1 cellular context compared by ENCODE assay signal in the genomic region with DNA sequence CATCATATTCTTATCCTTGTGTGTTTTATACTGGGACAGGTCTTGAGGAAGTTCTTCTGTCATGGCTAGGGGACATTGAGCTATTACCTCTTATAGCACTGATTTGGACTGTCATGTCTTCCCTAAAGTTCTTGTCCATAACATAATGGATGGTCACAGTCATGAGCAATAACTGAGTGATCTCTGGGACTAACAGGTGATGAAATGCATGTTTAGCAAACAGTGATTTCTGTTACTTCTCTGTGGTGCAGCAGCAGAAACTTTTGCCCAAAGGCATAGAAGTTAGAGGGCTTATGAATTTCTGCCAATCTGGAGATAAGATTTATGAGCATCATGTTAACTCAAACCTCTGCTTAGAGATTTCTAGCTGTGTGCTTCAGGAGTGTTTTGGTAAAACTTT.
TF ChIP-seq lines count a peak whose summit lies in the region.

No MANE protein-coding gene starts in this region.

TF ChIP-seq in IMR-90, 13 proteins besides CTCF, POLR2A, EP300 and RAD21 (continued from another document):
- TF ChIP-seq, protein P1, sequence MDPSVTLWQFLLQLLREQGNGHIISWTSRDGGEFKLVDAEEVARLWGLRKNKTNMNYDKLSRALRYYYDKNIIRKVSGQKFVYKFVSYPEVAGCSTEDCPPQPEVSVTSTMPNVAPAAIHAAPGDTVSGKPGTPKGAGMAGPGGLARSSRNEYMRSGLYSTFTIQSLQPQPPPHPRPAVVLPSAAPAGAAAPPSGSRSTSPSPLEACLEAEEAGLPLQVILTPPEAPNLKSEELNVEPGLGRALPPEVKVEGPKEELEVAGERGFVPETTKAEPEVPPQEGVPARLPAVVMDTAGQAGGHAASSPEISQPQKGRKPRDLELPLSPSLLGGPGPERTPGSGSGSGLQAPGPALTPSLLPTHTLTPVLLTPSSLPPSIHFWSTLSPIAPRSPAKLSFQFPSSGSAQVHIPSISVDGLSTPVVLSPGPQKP (IDR thresholded peaks at IDR 0.05; ENCODE audit: borderline replicate concordance, low read depth, low read length) = no peak
- TF ChIP-seq MAZ (IDR thresholded peaks at IDR 0.05; ENCODE audit: borderline replicate concordance, low read depth, low read length) (no peak), CEBPB (IDR thresholded peaks at IDR 0.05; ENCODE audit: low read depth, low read length) (no peak), SMC3 (IDR thresholded peaks at IDR 0.05; ENCODE audit: low read depth, low read length) (no peak), FOS (IDR thresholded peaks at IDR 0.05; ENCODE audit: low read depth, low read length) (no peak), MAFK (IDR thresholded peaks at IDR 0.05; ENCODE audit: low read depth, low read length) (no peak), BHLHE40 (IDR thresholded peaks at IDR 0.05; ENCODE audit: low read depth, low read length) (no peak), RCOR1 (IDR thresholded peaks at IDR 0.05; ENCODE audit: insufficient replicate concordance, low read length) (no peak), NFE2L2 (IDR thresholded peaks at IDR 0.05; ENCODE audit: low read depth, low read length) (no peak), RFX5 (IDR thresholded peaks at IDR 0.05; ENCODE audit: low read depth, low read length) (no peak)
- TF ChIP-seq, protein P2, sequence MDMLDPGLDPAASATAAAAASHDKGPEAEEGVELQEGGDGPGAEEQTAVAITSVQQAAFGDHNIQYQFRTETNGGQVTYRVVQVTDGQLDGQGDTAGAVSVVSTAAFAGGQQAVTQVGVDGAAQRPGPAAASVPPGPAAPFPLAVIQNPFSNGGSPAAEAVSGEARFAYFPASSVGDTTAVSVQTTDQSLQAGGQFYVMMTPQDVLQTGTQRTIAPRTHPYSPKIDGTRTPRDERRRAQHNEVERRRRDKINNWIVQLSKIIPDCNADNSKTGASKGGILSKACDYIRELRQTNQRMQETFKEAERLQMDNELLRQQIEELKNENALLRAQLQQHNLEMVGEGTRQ (IDR thresholded peaks at IDR 0.05; ENCODE audit: low read depth, low read length) = no peak
